ENCODE assay signal across 1 cellular context in the genomic region with DNA sequence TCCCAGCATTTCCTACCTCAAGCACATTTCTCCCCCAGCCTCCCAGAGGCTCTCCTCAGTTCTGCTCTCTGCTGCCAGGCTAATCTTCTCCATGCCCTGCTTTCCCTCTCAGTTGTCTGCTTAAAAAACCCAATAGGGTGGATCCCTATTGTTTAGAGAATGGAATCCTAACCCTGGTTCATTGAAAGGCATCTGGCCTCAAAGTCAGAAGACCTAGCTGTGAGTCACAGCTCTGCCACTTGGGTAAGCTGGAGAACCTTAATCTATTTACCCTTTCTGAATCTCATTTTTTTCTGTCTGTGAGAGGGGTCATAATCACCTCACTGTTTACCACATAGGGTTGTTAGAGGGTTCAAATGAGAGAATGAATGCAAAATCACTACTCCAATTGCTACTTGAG.
TF ChIP-seq lines count a peak whose summit lies in the region.

No MANE protein-coding gene starts in this region.

TF ChIP-seq in IMR-90, 13 proteins besides CTCF, POLR2A, EP300 and RAD21:
- no peak for TF ChIP-seq CHD1 (IDR thresholded peaks at IDR 0.05; ENCODE audit: low read depth, low read length)
- TF ChIP-seq RFX5 (IDR thresholded peaks at IDR 0.05; ENCODE audit: low read depth, low read length): no peak
- no peak for TF ChIP-seq MAFK (IDR thresholded peaks at IDR 0.05; ENCODE audit: low read depth, low read length)
- no peak for TF ChIP-seq SMC3 (IDR thresholded peaks at IDR 0.05; ENCODE audit: low read depth, low read length)
- TF ChIP-seq, protein P1, sequence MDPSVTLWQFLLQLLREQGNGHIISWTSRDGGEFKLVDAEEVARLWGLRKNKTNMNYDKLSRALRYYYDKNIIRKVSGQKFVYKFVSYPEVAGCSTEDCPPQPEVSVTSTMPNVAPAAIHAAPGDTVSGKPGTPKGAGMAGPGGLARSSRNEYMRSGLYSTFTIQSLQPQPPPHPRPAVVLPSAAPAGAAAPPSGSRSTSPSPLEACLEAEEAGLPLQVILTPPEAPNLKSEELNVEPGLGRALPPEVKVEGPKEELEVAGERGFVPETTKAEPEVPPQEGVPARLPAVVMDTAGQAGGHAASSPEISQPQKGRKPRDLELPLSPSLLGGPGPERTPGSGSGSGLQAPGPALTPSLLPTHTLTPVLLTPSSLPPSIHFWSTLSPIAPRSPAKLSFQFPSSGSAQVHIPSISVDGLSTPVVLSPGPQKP (IDR thresholded peaks at IDR 0.05; ENCODE audit: borderline replicate concordance, low read depth, low read length): no peak
- TF ChIP-seq BHLHE40 (IDR thresholded peaks at IDR 0.05; ENCODE audit: low read depth, low read length): no peak
- no peak for TF ChIP-seq CEBPB (IDR thresholded peaks at IDR 0.05; ENCODE audit: low read depth, low read length)
